Comparison of ENCODE assay signal across 8 cellular contexts in the genomic region with DNA sequence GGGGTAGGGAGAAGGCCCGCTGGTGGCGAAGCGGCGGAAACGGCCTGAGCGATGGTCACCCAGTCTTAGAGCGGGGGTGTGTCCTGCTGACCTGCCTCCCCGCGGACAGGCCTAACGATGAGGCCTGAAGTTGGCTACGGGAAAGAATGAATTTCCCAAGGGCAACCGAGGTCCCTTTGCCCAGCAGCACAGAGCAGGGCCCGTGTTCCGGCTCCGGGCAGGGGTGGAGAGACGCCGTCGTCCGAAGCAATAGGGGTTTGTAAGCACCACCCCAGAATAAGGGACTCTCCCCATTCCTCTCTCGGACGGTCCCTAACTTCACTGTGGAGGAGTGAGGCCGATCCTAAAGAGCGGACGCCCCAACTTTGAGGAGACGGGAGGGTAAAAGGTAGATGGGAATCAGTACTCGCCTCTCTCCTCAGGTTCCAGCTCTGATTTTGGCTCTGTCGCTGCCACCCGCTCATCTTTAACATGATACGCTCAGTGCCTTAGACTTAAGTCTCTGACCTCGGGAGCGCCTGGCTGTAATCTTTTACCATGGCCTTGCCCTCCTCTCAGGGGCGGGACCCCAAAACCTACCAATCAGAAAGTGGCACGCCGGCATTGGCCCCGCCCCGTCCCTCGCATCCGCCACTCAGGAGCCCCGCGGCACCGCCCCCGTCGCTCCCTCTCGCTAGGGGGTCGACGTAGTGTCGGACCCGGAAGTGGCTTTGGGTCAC. TPM values are rescaled to one million over a fixed set of nuclear protein-coding genes. Genes with fewer than 3 reads are reported as not detected.
DNase-seq lines count a peak whose midpoint lies in the region; ATAC-seq, FAIRE-seq and TF ChIP-seq lines count a peak whose summit lies in the region.

A gene with protein sequence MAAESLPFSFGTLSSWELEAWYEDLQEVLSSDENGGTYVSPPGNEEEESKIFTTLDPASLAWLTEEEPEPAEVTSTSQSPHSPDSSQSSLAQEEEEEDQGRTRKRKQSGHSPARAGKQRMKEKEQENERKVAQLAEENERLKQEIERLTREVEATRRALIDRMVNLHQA (minus strand): TSS at position 507 of the 719 bp plus-strand sequence. CDS start 3,108 bp downstream, outside the sequence.

- ATAC-seq in GM18505 (IDR thresholded peaks at IDR 0.05; ENCODE audit: unreplicated experiment) (peak; percentile 68), HG02943 (IDR thresholded peaks at IDR 0.05; ENCODE audit: low read depth, unreplicated experiment) (peak; percentile 60)

- H3K4me1 ChIP-seq in right atrium auricular region, result peaks cover 0 to 66% of the 10 kb centered on the region in 2 donors

- TF ChIP-seq CTCF in right atrium auricular region (IDR thresholded peaks at IDR 0.05), result no peak

- peak within 1 kb of the TSS; percentile 93 to 98 for H3K4me3 ChIP-seq in right atrium auricular region

- no peaks in the 10 kb centered on the region for H3K27me3 ChIP-seq in right atrium auricular region

- H3K36me3 ChIP-seq in right atrium auricular region, result peaks cover 42% of the 10 kb centered on the region

- H3K9me3 ChIP-seq in right atrium auricular region, result no peaks in the 10 kb centered on the region

- H3K27ac ChIP-seq in angular gyrus (ENCODE audit: low read depth, low read length) (peak within 1 kb of the TSS; percentile 100), right atrium auricular region (peak within 1 kb of the TSS; percentile 97 to 100)

- peak; percentile 100 for TF ChIP-seq POLR2A in GM18505 (IDR thresholded peaks at IDR 0.05; ENCODE audit: borderline replicate concordance, extremely low read depth, insufficient read depth, insufficient read length)

- FAIRE-seq in urothelium cell line (lab: Jason Lieb, UNC), result no peak

- DNase-seq in NCI-H187 treated with DMSO at 0.1 percent for 48 hours (lab: John Stamatoyannopoulos, UW) (peak; percentile 92), T-helper 2 cell (peak; percentile 99 to 100 (median 99)), right atrium auricular region (ENCODE audit: low spot score) (peak; percentile 100), pulmonary artery endothelial cell (ENCODE audit: low read depth, low spot score) (peak; percentile 94), urothelium cell line (ENCODE audit: low spot score) (peak; percentile 98)

RNA-seq across cellular contexts. Expression of the gene that starts here (rescaled TPM):
- total RNA-seq in right atrium auricular region (10 to 100 TPM; 19.8 to 25.0 TPM), pulmonary artery endothelial cell (6.0 and 12.6 TPM in 2 replicates)

Comparison
In these comparisons a context has a peak if more than half of its experiments do, and no peak if none do; other contexts are left out.
1. Peak in every context shown above with its lines: DNase-seq, ATAC-seq, H3K4me3 ChIP-seq and H3K27ac ChIP-seq.